In the genomic region with DNA sequence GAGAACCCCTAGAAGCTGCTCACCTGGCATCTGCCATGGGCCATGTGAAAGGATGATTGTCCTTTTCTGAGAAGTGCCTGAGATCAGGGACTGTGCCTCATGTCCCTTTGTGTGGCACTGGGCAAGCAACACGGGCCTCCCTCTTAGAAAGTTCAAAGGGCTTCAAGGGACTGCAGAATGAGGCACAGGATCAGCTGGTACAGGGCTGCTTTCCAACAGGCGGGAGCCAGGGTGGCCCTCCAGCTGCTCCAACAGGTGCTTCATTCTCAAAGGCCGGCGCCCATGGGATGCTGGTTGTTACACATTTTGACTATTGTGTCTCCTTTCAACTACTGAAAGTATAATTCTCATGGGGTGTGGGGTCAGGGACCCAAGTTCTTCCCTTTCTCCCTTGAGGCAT, we compare ENCODE assay signal across 28 cellular contexts.
"Had no signal": no experiment of that assay in that cellular context is flagged by ENCODE, and none has a peak within 500 bp of the region (broad histone marks: within the 10 kb centered on the region; RNA-seq: fewer than 3 reads in every experiment).

No MANE protein-coding gene starts in this region.

- H3K9me3 Mint-ChIP-seq: activated CD4-positive, alpha-beta T cell treated with anti-CD3 and anti-CD28 coated beads, Interleukin-2, amount 10 ng/mL, durations not matched to agents 7 days and 5 days; activated naive CD4-positive, alpha-beta T cell treated with anti-CD3 and anti-CD28 coated beads, Interleukin-2, amount 10 ng/mL, durations not matched to agents 7 days and 5 days; activated naive CD8-positive, alpha-beta T cell treated with anti-CD3 and anti-CD28 coated beads, Interleukin-2, amount 50 U/mL, for 24 hours; T-helper 2 cell treated with Interferon-gamma antibody and Interleukin-4, amounts not matched to agents 5 μg/mL and 100 μg/mL, for 36 hours had no signal

- H3K4me3 Mint-ChIP-seq: activated CD4-positive, alpha-beta T cell treated with anti-CD3 and anti-CD28 coated beads for 36 hours; activated CD4-positive, alpha-beta T cell treated with anti-CD3 and anti-CD28 coated beads, Interleukin-2, amount 10 ng/mL, durations not matched to agents 7 days and 5 days; activated CD8-positive, alpha-beta T cell treated with anti-CD3 and anti-CD28 coated beads, Interleukin-2, amount 10 ng/mL, durations not matched to agents 7 days and 5 days; activated naive CD4-positive, alpha-beta T cell treated with anti-CD3 and anti-CD28 coated beads, Interleukin-2, amount 10 ng/mL, durations not matched to agents 7 days and 5 days; activated naive CD8-positive, alpha-beta T cell; activated naive CD8-positive, alpha-beta T cell treated with anti-CD3 and anti-CD28 coated beads, Interleukin-2, amount 50 U/mL, for 24 hours; T-helper 2 cell treated with Interferon-gamma antibody and Interleukin-4, amounts not matched to agents 5 μg/mL and 100 μg/mL, for 36 hours; WTC11 had no signal

- DNase-seq: activated CD4-positive, alpha-beta T cell treated with anti-CD3 and anti-CD28 coated beads for 36 hours; activated CD4-positive, alpha-beta T cell treated with anti-CD3 and anti-CD28 coated beads, Interleukin-2, amount 10 ng/mL, durations not matched to agents 7 days and 5 days; activated CD4-positive, alpha-beta T cell treated with anti-CD3 and anti-CD28 coated beads, Interleukin-2, amount 50 U/mL, for 48 hours; activated CD8-positive, alpha-beta memory T cell treated with anti-CD3 and anti-CD28 coated beads, Interleukin-2, amount 50 U/mL, for 4 hours; activated CD8-positive, alpha-beta T cell treated with anti-CD3 and anti-CD28 coated beads, Interleukin-2, amount 10 ng/mL, durations not matched to agents 7 days and 5 days; activated effector memory CD4-positive, alpha-beta T cell treated with Interleukin-2 at 50 U/mL for 16 hours; activated naive CD4-positive, alpha-beta T cell treated with anti-CD3 and anti-CD28 coated beads, Interleukin-2, amount 10 ng/mL, durations not matched to agents 7 days and 5 days; activated naive CD8-positive, alpha-beta T cell treated with anti-CD3 and anti-CD28 coated beads, Interleukin-2, amount 50 U/mL, for 24 hours; activated T-cell treated with anti-CD3 and anti-CD28 coated beads for 4 hours; activated T-cell treated with anti-CD3 and anti-CD28 coated beads, Interleukin-2, amount 50 U/mL, for 48 hours; anterior cingulate cortex; Karpas-422; NCI-H1105; NCI-H1417 treated with DMSO at 0.1 percent for 48 hours; NCI-H187 treated with DMSO at 0.1 percent for 48 hours; NCI-H2081; NCI-H226; NCI-H446 treated with DMSO at 0.1 percent for 48 hours; NCI-H524; SHP77 had no signal

- H3K27ac Mint-ChIP-seq: activated CD4-positive, alpha-beta T cell treated with anti-CD3 and anti-CD28 coated beads for 36 hours; activated CD4-positive, alpha-beta T cell treated with anti-CD3 and anti-CD28 coated beads, Interleukin-2, amount 10 ng/mL, durations not matched to agents 7 days and 5 days; activated CD8-positive, alpha-beta T cell treated with anti-CD3 and anti-CD28 coated beads, Interleukin-2, amount 10 ng/mL, durations not matched to agents 7 days and 5 days; activated naive CD4-positive, alpha-beta T cell treated with anti-CD3 and anti-CD28 coated beads, Interleukin-2, amount 10 ng/mL, durations not matched to agents 7 days and 5 days; activated naive CD8-positive, alpha-beta T cell; activated naive CD8-positive, alpha-beta T cell treated with anti-CD3 and anti-CD28 coated beads, Interleukin-2, amount 50 U/mL, for 24 hours; T-helper 2 cell treated with Interferon-gamma antibody and Interleukin-4, amounts not matched to agents 5 μg/mL and 100 μg/mL, for 36 hours; WTC11 had no signal

- H3K27me3 Mint-ChIP-seq: activated naive CD8-positive, alpha-beta T cell treated with anti-CD3 and anti-CD28 coated beads, Interleukin-2, amount 50 U/mL, for 24 hours had no signal

- H3K27ac ChIP-seq: breast epithelium, SJCRH30, SK-N-MC had no signal

- H3K4me3 ChIP-seq: breast epithelium, SJCRH30, SK-N-MC had no signal

- H3K4me1 ChIP-seq: breast epithelium, SJCRH30 had no signal

- H3K36me3 Mint-ChIP-seq: activated naive CD4-positive, alpha-beta T cell treated with anti-CD3 and anti-CD28 coated beads, Interleukin-2, amount 10 ng/mL, durations not matched to agents 7 days and 5 days; activated naive CD8-positive, alpha-beta T cell; WTC11 had no signal

- H3K4me1 Mint-ChIP-seq: activated CD4-positive, alpha-beta T cell treated with anti-CD3 and anti-CD28 coated beads for 36 hours; activated CD4-positive, alpha-beta T cell treated with anti-CD3 and anti-CD28 coated beads, Interleukin-2, amount 10 ng/mL, durations not matched to agents 7 days and 5 days; activated naive CD4-positive, alpha-beta T cell treated with anti-CD3 and anti-CD28 coated beads, Interleukin-2, amount 10 ng/mL, durations not matched to agents 7 days and 5 days; activated naive CD8-positive, alpha-beta T cell treated with anti-CD3 and anti-CD28 coated beads, Interleukin-2, amount 50 U/mL, for 24 hours had no signal

- ATAC-seq: activated CD4-positive, alpha-beta T cell treated with anti-CD3 and anti-CD28 coated beads for 36 hours; activated CD4-positive, CD25-positive, alpha-beta regulatory T cell treated with anti-CD3 and anti-CD28 coated beads, Interleukin-2, amount 50 U/mL, for 24 hours; activated CD8-positive, alpha-beta T cell treated with anti-CD3 and anti-CD28 coated beads, Interleukin-2, amount 10 ng/mL, durations not matched to agents 7 days and 5 days; activated naive CD8-positive, alpha-beta T cell treated with anti-CD3 and anti-CD28 coated beads, Interleukin-2, amount 50 U/mL, for 24 hours; Panc1 had no signal

- H3K36me3 ChIP-seq: breast epithelium, SJCRH30 had no signal

- H3K9me3 ChIP-seq: breast epithelium, SJCRH30 had no signal

- H3K27me3 ChIP-seq: breast epithelium, SJCRH30 had no signal
